21 cellular contexts compared by ENCODE assay signal in the genomic region with DNA sequence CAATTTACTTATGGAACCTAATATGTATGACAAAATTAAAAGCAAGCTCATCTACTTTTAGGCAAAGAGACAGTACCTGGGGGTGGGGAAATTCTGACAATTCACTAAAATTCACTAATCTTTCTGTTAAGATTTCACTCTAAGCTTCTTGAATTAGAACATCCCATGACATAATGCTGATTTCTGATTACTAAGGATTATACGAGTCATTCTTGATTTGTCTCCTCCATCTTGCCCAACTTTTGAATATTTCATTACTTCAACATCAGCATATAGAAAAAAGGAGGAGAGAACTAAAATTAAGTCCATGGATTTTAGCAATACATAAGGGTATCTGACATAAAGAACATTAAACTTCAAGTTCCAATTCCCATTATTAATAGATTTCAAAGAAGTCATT. TPM values are rescaled to one million over a fixed set of nuclear protein-coding genes. Genes with fewer than 3 reads are reported as not detected.
DNase-seq lines count a peak whose midpoint lies in the region; ATAC-seq and TF ChIP-seq lines count a peak whose summit lies in the region.
"Had no signal": no experiment of that assay in that cellular context is flagged by ENCODE, and none has a peak within 500 bp of the region (broad histone marks: within the 10 kb centered on the region; RNA-seq: fewer than 3 reads in every experiment).

No MANE protein-coding gene starts in this region.

- intact Hi-C loops in activated CD4-positive, alpha-beta T cell treated with anti-CD3 and anti-CD28 coated beads, Interleukin-2, amount 10 ng/mL, durations not matched to agents 24 days and 14 days (cut with micrococcal nuclease): loop anchor here (5.0 to 10.0 kb wide), 3 partner anchors 130 to 547 kb away; a partner anchor contains a TSS
- intact Hi-C loops in head of caudate nucleus (cut with DNase I): no loop called here

- no peak for ATAC-seq in natural killer cell treated with Interleukin-12 subunit alpha and Interleukin-12 subunit beta and Interleukin-15 and Interleukin-18, amount 100 ng/mL, for 72 hours
- ATAC-seq: left lobe of liver, right cardiac atrium had no signal

- H3K36me3 Mint-ChIP-seq in activated CD4-positive, alpha-beta T cell treated with anti-CD3 and anti-CD28 coated beads, Interleukin-2, amount 10 ng/mL, durations not matched to agents 24 days and 14 days (ENCODE audit: low read depth): peaks cover 48% of the 10 kb centered on the region
- H3K36me3 Mint-ChIP-seq in HFFc6 (ENCODE audit: low read depth): peaks cover 17% of the 10 kb centered on the region
- peaks cover 66% of the 10 kb centered on the region for H3K36me3 Mint-ChIP-seq in activated naive CD8-positive, alpha-beta T cell treated with anti-CD3 and anti-CD28 coated beads for 36 hours
- H3K36me3 Mint-ChIP-seq in natural killer cell treated with Interleukin-12 subunit alpha and Interleukin-12 subunit beta and Interleukin-15 and Interleukin-18, amount 100 ng/mL, for 72 hours: peaks cover 8% of the 10 kb centered on the region

- peaks cover 9% of the 10 kb centered on the region for H3K36me3 ChIP-seq in BE2C
- H3K36me3 ChIP-seq: cardiac muscle cell had no signal

- H3K9me3 Mint-ChIP-seq in activated CD4-positive, alpha-beta T cell treated with anti-CD3 and anti-CD28 coated beads, Interleukin-2, amount 10 ng/mL, durations not matched to agents 24 days and 14 days: peaks cover 5% of the 10 kb centered on the region
- H3K9me3 Mint-ChIP-seq in HFFc6: no peaks in the 10 kb centered on the region
- H3K9me3 Mint-ChIP-seq in activated naive CD8-positive, alpha-beta T cell treated with anti-CD3 and anti-CD28 coated beads for 36 hours: peaks cover 17% of the 10 kb centered on the region
- no peaks in the 10 kb centered on the region for H3K9me3 Mint-ChIP-seq in natural killer cell treated with Interleukin-12 subunit alpha and Interleukin-12 subunit beta and Interleukin-15 and Interleukin-18, amount 100 ng/mL, for 72 hours
- H3K9me3 Mint-ChIP-seq: T-helper 1 cell treated with Interleukin-12 subunit alpha and Interleukin-12 subunit beta and Interleukin-4 antibody, amounts not matched to agents 30 μg/mL and 1 μg/mL, for 36 hours had no signal

- no peak for DNase-seq in activated CD4-positive, alpha-beta T cell treated with anti-CD3 and anti-CD28 coated beads, Interleukin-2, amount 10 ng/mL, durations not matched to agents 24 days and 14 days
- no peak for DNase-seq in activated CD4-positive, alpha-beta T cell treated with anti-CD3 and anti-CD28 coated beads, Interleukin-2, amount 50 U/mL, for 4 hours
- DNase-seq in HFFc6 (no peak), BE2C (no peak), head of caudate nucleus (no peak), putamen (ENCODE audit: low spot score) (no peak)
- DNase-seq in activated naive CD8-positive, alpha-beta T cell treated with anti-CD3 and anti-CD28 coated beads for 36 hours: no peak
- DNase-seq in natural killer cell treated with Interleukin-12 subunit alpha and Interleukin-12 subunit beta and Interleukin-15 and Interleukin-18, amount 100 ng/mL, for 72 hours (ENCODE audit: low spot score): no peak
- DNase-seq: activated CD4-positive, CD25-positive, alpha-beta regulatory T cell; MM.1S; NCI-H2029 treated with DMSO at 0.1 percent for 48 hours; nucleus accumbens; right cardiac atrium; SHP77 treated with DMSO at 0.1 percent for 48 hours; stimulated activated CD4-positive, alpha-beta T cell treated with anti-CD3 and anti-CD28 coated beads, Interleukin-15, amount 100 ng/mL, for 24 hours; stimulated activated naive CD4-positive, alpha-beta T cell treated with Interleukin-2 at 50 U/mL for 16 hours; upper lobe of left lung had no signal

- H3K4me3 ChIP-seq in BE2C (ENCODE audit: low read depth, low read length): no peak overlapping the region
- H3K4me3 ChIP-seq: cardiac muscle cell, upper lobe of left lung had no signal

- H3K9me3 ChIP-seq in BE2C: no peaks in the 10 kb centered on the region
- H3K9me3 ChIP-seq: upper lobe of left lung had no signal

- H3K27ac Mint-ChIP-seq in activated CD4-positive, alpha-beta T cell treated with anti-CD3 and anti-CD28 coated beads, Interleukin-2, amount 10 ng/mL, durations not matched to agents 24 days and 14 days: peak overlapping the region; percentile 16
- H3K27ac Mint-ChIP-seq in HFFc6: no peak overlapping the region
- H3K27ac Mint-ChIP-seq in activated naive CD8-positive, alpha-beta T cell treated with anti-CD3 and anti-CD28 coated beads for 36 hours: peak overlapping the region; percentile 43
- H3K27ac Mint-ChIP-seq in natural killer cell treated with Interleukin-12 subunit alpha and Interleukin-12 subunit beta and Interleukin-15 and Interleukin-18, amount 100 ng/mL, for 72 hours: peak overlapping the region in 1 of 2 donors; percentile 11
- H3K27ac Mint-ChIP-seq: T-helper 1 cell treated with Interleukin-12 subunit alpha and Interleukin-12 subunit beta and Interleukin-4 antibody, amounts not matched to agents 30 μg/mL and 1 μg/mL, for 36 hours had no signal

- H3K4me1 ChIP-seq in BE2C: no peaks in the 10 kb centered on the region

- no peak for TF ChIP-seq CTCF in HFFc6 (IDR thresholded peaks at IDR 0.05)
- no peak for TF ChIP-seq CTCF in BE2C (IDR thresholded peaks at IDR 0.05; ENCODE audit: low read depth, low read length)

- H3K27me3 ChIP-seq in BE2C: 0 out of 2 replicates have a peak, but pooled peaks cover 1% of the 10 kb centered on the region
- H3K27me3 ChIP-seq: BLaER1, cardiac muscle cell, upper lobe of left lung had no signal

- H3K4me3 Mint-ChIP-seq in activated CD4-positive, alpha-beta T cell treated with anti-CD3 and anti-CD28 coated beads, Interleukin-2, amount 10 ng/mL, durations not matched to agents 24 days and 14 days: peak overlapping the region; percentile 98
- H3K4me3 Mint-ChIP-seq in HFFc6: 0 out of 2 replicates have a peak overlapping the region, but pooled peaks have one; percentile 30
- peak overlapping the region; percentile 94 for H3K4me3 Mint-ChIP-seq in activated naive CD8-positive, alpha-beta T cell treated with anti-CD3 and anti-CD28 coated beads for 36 hours
- peak overlapping the region; percentile 65 for H3K4me3 Mint-ChIP-seq in natural killer cell treated with Interleukin-12 subunit alpha and Interleukin-12 subunit beta and Interleukin-15 and Interleukin-18, amount 100 ng/mL, for 72 hours

- peaks cover 32% of the 10 kb centered on the region for H3K4me1 Mint-ChIP-seq in activated CD4-positive, alpha-beta T cell treated with anti-CD3 and anti-CD28 coated beads, Interleukin-2, amount 10 ng/mL, durations not matched to agents 24 days and 14 days
- peaks cover 26% of the 10 kb centered on the region for H3K4me1 Mint-ChIP-seq in HFFc6 (ENCODE audit: low read depth)
- H3K4me1 Mint-ChIP-seq in activated naive CD8-positive, alpha-beta T cell treated with anti-CD3 and anti-CD28 coated beads for 36 hours: peaks cover 28% of the 10 kb centered on the region
- peaks cover 25 to 26% of the 10 kb centered on the region in 2 donors for H3K4me1 Mint-ChIP-seq in natural killer cell treated with Interleukin-12 subunit alpha and Interleukin-12 subunit beta and Interleukin-15 and Interleukin-18, amount 100 ng/mL, for 72 hours (ENCODE audit: low read depth in 2 of 2)

- no peaks in the 10 kb centered on the region for H3K27me3 Mint-ChIP-seq in activated CD4-positive, alpha-beta T cell treated with anti-CD3 and anti-CD28 coated beads, Interleukin-2, amount 10 ng/mL, durations not matched to agents 24 days and 14 days
- no peaks in the 10 kb centered on the region for H3K27me3 Mint-ChIP-seq in HFFc6 (ENCODE audit: insufficient read depth)
- peaks cover 12% of the 10 kb centered on the region for H3K27me3 Mint-ChIP-seq in activated naive CD8-positive, alpha-beta T cell treated with anti-CD3 and anti-CD28 coated beads for 36 hours
- H3K27me3 Mint-ChIP-seq in natural killer cell treated with Interleukin-12 subunit alpha and Interleukin-12 subunit beta and Interleukin-15 and Interleukin-18, amount 100 ng/mL, for 72 hours: peaks cover 0 to 6% of the 10 kb centered on the region in 2 donors

RNA-seq across cellular contexts. Expression of a gene that starts 2.3 kb away (rescaled TPM):
- 36.9 and 38.7 TPM in 2 replicates for total RNA-seq in activated CD4-positive, alpha-beta T cell treated with anti-CD3 and anti-CD28 coated beads, Interleukin-2, amount 10 ng/mL, durations not matched to agents 24 days and 14 days
- 1 to 10 TPM; 7.2 to 8.8 (median 7.8) TPM for total RNA-seq in HFFc6 (2021; fragmentation: NEBNext Ultra II Directional; extraction: Animal tissue kit (Norgen Biotek cat#: 25700))
- total RNA-seq in activated naive CD8-positive, alpha-beta T cell treated with anti-CD3 and anti-CD28 coated beads for 36 hours: 10 to 100 TPM; 16.3 to 20.8 TPM
- total RNA-seq in natural killer cell treated with Interleukin-12 subunit alpha and Interleukin-12 subunit beta and Interleukin-15 and Interleukin-18, amount 100 ng/mL, for 72 hours: 10 to 100 TPM; 17.6 to 37.8 TPM
- 7.1 TPM for polyA plus RNA-seq in BE2C (2012; ENCODE audit: insufficient read depth, insufficient read length, low read depth)

Comparison
In these comparisons a context has a peak if more than half of its experiments do, and no peak if none do; other contexts are left out.
1. H3K4me3 Mint-ChIP-seq: peak in every context shown above with its lines; median percentile 98 in activated CD4-positive, alpha-beta T cell treated with anti-CD3 and anti-CD28 coated beads, Interleukin-2, amount 10 ng/mL, durations not matched to agents 24 days and 14 days; 94 in activated naive CD8-positive, alpha-beta T cell treated with anti-CD3 and anti-CD28 coated beads for 36 hours; 65 in natural killer cell treated with Interleukin-12 subunit alpha and Interleukin-12 subunit beta and Interleukin-15 and Interleukin-18, amount 100 ng/mL, for 72 hours; 30 in HFFc6.